ENCODE assay signal across 9 cellular contexts in the genomic region with DNA sequence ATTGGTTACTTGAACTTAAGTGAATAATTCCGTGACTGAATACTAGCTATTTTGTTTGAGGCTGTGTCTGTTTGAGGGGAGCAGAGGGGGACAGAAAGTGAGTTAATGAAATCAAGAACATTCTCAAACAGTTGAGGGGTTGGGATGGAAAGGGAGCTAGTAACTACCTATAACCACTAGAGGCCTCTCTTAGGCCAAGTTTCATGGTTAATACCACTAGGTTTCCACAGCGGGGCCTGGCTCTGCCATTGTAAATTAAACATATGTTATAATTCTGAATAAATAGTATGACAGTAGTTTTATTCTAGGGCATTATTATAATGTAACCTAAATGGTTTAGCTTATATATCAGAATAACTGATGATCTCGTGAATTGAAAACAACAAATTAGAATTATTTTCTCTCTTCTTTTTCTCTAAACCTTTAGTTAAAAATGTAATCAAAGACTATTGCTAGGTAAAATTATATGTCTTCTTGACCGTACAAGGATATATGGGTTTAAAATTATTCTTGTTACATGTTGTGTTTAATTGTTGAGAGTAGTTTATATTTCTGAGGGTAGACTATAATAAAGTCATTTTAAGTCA.
DNase-seq lines count a peak whose midpoint lies in the region; ATAC-seq and TF ChIP-seq lines count a peak whose summit lies in the region.
"Had no signal": no experiment of that assay in that cellular context is flagged by ENCODE, and none has a peak within 500 bp of the region (broad histone marks: within the 10 kb centered on the region; RNA-seq: fewer than 3 reads in every experiment).

No MANE protein-coding gene starts in this region.

- no peak overlapping the region for H3K9ac ChIP-seq in SK-N-MC (ENCODE audit: insufficient read length)

- H3K9me3 Mint-ChIP-seq in naive B cell = peaks cover 0 to 11% (median 1%) of the 10 kb centered on the region in 7 donors

- peaks cover 11 to 13% of the 10 kb centered on the region in 2 donors for H3K36me3 Mint-ChIP-seq in naive B cell

- no peaks in the 10 kb centered on the region for H3K4me1 Mint-ChIP-seq in naive B cell

- H3K9me3 ChIP-seq in SK-N-MC (ENCODE audit: low read depth, low read length) = no peaks in the 10 kb centered on the region
- H3K9me3 ChIP-seq: neutrophil had no signal

- H3K27ac ChIP-seq in SK-N-MC = peak overlapping the region; percentile 33
- H3K27ac ChIP-seq: neutrophil had no signal

- peak overlapping the region in 1 of 6 donors; percentile 66 for H3K27ac Mint-ChIP-seq in naive B cell

- no peaks in the 10 kb centered on the region for H3K36me3 ChIP-seq in SK-N-MC (ENCODE audit: insufficient read depth, low read length)
- H3K36me3 ChIP-seq: neutrophil had no signal

- no peak overlapping the region for H3K4me3 Mint-ChIP-seq in naive B cell

- TF ChIP-seq POLR2A in erythroblast (IDR thresholded peaks at IDR 0.05; ENCODE audit: low read length) = no peak

- no peak overlapping the region for H3K4me3 ChIP-seq in SK-N-MC

- peak; percentile 57 for DNase-seq in AG20443 (ENCODE audit: low spot score)
- peak; percentile 15 for DNase-seq in NCI-H1048 (lab: John Stamatoyannopoulos, UW)
- peak; percentile 70 for DNase-seq in SK-N-MC (ENCODE audit: low read depth, low spot score)
- peak; percentile 54 to 57 for DNase-seq in erythroblast (lab: John Stamatoyannopoulos, UW)
- DNase-seq in naive B cell = no peak
- no peak for DNase-seq in activated gamma-delta T cell treated with Interleukin-2 at 50 U/mL for 16 hours

- no peaks in the 10 kb centered on the region for H3K27me3 Mint-ChIP-seq in naive B cell

- ATAC-seq in GM18502 (IDR thresholded peaks at IDR 0.05; ENCODE audit: poor library complexity, unreplicated experiment) = peak; percentile 88
- peak; percentile 92 for ATAC-seq in HG02798 (IDR thresholded peaks at IDR 0.05; ENCODE audit: poor library complexity, unreplicated experiment)
- ATAC-seq in naive B cell (ENCODE audit: low read depth in 2 of 2) = peak; percentile 49 to 64

Comparison
In these comparisons a context has a peak if more than half of its experiments do, and no peak if none do; other contexts are left out.
1. DNase-seq: peak in AG20443 (single experiment), NCI-H1048 (single experiment), SK-N-MC (single experiment) and erythroblast (2 of 2); none in naive B cell (single experiment) and activated gamma-delta T cell treated with Interleukin-2 at 50 U/mL for 16 hours (single experiment).
2. Peak in every context shown above with its lines, with median percentiles within 50 percentile points of each other: ATAC-seq.